Comparison of ENCODE assay signal across 1 cellular context in genomic region chr3:119220198-119220597, GRCh38.
TF ChIP-seq lines count a peak whose summit lies in the region.

No MANE protein-coding gene starts in this region.

TF ChIP-seq in WTC11, 78 proteins besides CTCF, POLR2A, EP300 and RAD21 (continued from another document):
- TF ChIP-seq STAT6 (CRISPR knock-in tag; conservative IDR thresholded peaks at IDR 0.05; ENCODE audit: low read depth) (no peak), AFF4 (CRISPR knock-in tag; IDR thresholded peaks at IDR 0.05; ENCODE audit: borderline replicate concordance) (no peak)
